Comparison of ENCODE assay signal across 8 cellular contexts in genomic region chr12:109714141-109714912, GRCh38. TPM values are rescaled to one million over a fixed set of nuclear protein-coding genes. Genes with fewer than 3 reads are reported as not detected.
DNase-seq lines count a peak whose midpoint lies in the region; ATAC-seq, FAIRE-seq and TF ChIP-seq lines count a peak whose summit lies in the region.

No MANE protein-coding gene starts in this region.

- H3K36me3 ChIP-seq in OCI-LY1 (ENCODE audit: insufficient read depth, low read length) = no peaks in the 10 kb centered on the region
- H3K36me3 ChIP-seq in osteoblast (ENCODE audit: insufficient read depth, low read length) = no peaks in the 10 kb centered on the region
- no peaks in the 10 kb centered on the region for H3K36me3 ChIP-seq in tibial nerve

- no peaks in the 10 kb centered on the region for H3K9me3 Mint-ChIP-seq in activated T-helper 2 cell treated with anti-CD3 and anti-CD28 coated beads, Interferon-gamma antibody, Interleukin-2, Interleukin-4, amounts not matched to agents 10 μg/mL and 5 μg/mL and 100 μg/mL, durations not matched to agents 14 hours and 24 hours and 36 hours

- no peaks in the 10 kb centered on the region for H3K9me2 ChIP-seq in OCI-LY1 (ENCODE audit: low read depth, low read length)

- ATAC-seq in A549 (peak; percentile 52 to 54), GM18505 (IDR thresholded peaks at IDR 0.05; ENCODE audit: unreplicated experiment) (peak; percentile 24), HG03196 (IDR thresholded peaks at IDR 0.05; ENCODE audit: unreplicated experiment) (peak; percentile 6), foreskin keratinocyte (peak; percentile 7)

- no peaks in the 10 kb centered on the region for H3K4me1 Mint-ChIP-seq in activated T-helper 2 cell treated with anti-CD3 and anti-CD28 coated beads, Interferon-gamma antibody, Interleukin-2, Interleukin-4, amounts not matched to agents 10 μg/mL and 5 μg/mL and 100 μg/mL, durations not matched to agents 14 hours and 24 hours and 36 hours (ENCODE audit: low read depth)

- no peaks in the 10 kb centered on the region for H3K9me3 ChIP-seq in A549
- H3K9me3 ChIP-seq in OCI-LY1 (ENCODE audit: low read length) = no peaks in the 10 kb centered on the region
- no peaks in the 10 kb centered on the region for H3K9me3 ChIP-seq in osteoblast (ENCODE audit: low read depth, low read length)
- no peaks in the 10 kb centered on the region for H3K9me3 ChIP-seq in tibial nerve

- WGBS in A549 (ENCODE audit: missing lambda C conversion rate) = 8% methylated on average over 29 of the region's 96 CpGs
- WGBS in tibial nerve, 2 donors = 16% methylated on average over 9 of the region's 96 CpGs; no CpG with 5 or more reads in 1 of the 2 donors

- H4K20me1 ChIP-seq in OCI-LY1 (ENCODE audit: insufficient read depth, low read length) (no peaks in the 10 kb centered on the region), osteoblast (ENCODE audit: insufficient read depth, low read length) (no peaks in the 10 kb centered on the region)

- H3K4me2 ChIP-seq in A549 = peak overlapping the region; percentile 81
- peak overlapping the region; percentile 61 for H3K4me2 ChIP-seq in OCI-LY1 (ENCODE audit: low read length)
- H3K4me2 ChIP-seq in osteoblast (ENCODE audit: insufficient read depth, low read length) = peak overlapping the region; percentile 67

- DNase-seq in A549 (ENCODE audit: low read depth in 1 of 2, low spot score in 1 of 2) = peak; percentile 72 to 78
- peak; percentile 39 for DNase-seq in activated T-helper 2 cell treated with anti-CD3 and anti-CD28 coated beads, Interferon-gamma antibody, Interleukin-2, Interleukin-4, amounts not matched to agents 10 μg/mL and 5 μg/mL and 100 μg/mL, durations not matched to agents 14 hours and 24 hours and 36 hours (ENCODE audit: low spot score)
- DNase-seq in foreskin keratinocyte = peak in 1 of 2 donors; percentile 10
- peak; percentile 96 for DNase-seq in osteoblast (ENCODE audit: insufficient read length, low spot score, missing footprints)
- peak in 1 of 2 donors; percentile 31 for DNase-seq in tibial nerve (ENCODE audit: low spot score in 2 of 2)

- H3K36me3 Mint-ChIP-seq in activated T-helper 2 cell treated with anti-CD3 and anti-CD28 coated beads, Interferon-gamma antibody, Interleukin-2, Interleukin-4, amounts not matched to agents 10 μg/mL and 5 μg/mL and 100 μg/mL, durations not matched to agents 14 hours and 24 hours and 36 hours (ENCODE audit: low read depth) = no peaks in the 10 kb centered on the region

- H3K27me3 Mint-ChIP-seq in activated T-helper 2 cell treated with anti-CD3 and anti-CD28 coated beads, Interferon-gamma antibody, Interleukin-2, Interleukin-4, amounts not matched to agents 10 μg/mL and 5 μg/mL and 100 μg/mL, durations not matched to agents 14 hours and 24 hours and 36 hours (ENCODE audit: low read depth) = peaks cover 50% of the 10 kb centered on the region

- H3K27ac Mint-ChIP-seq in activated T-helper 2 cell treated with anti-CD3 and anti-CD28 coated beads, Interferon-gamma antibody, Interleukin-2, Interleukin-4, amounts not matched to agents 10 μg/mL and 5 μg/mL and 100 μg/mL, durations not matched to agents 14 hours and 24 hours and 36 hours = no peak overlapping the region

- TF ChIP-seq EP300 in A549 (IDR thresholded peaks at IDR 0.05) (no peak), tibial nerve (IDR thresholded peaks at IDR 0.05) (no peak)

- H3K79me2 ChIP-seq in OCI-LY1 (ENCODE audit: insufficient read depth, low read length) (no peaks in the 10 kb centered on the region), osteoblast (ENCODE audit: insufficient read depth, low read length) (no peaks in the 10 kb centered on the region)

- H3K4me3 ChIP-seq in A549 (peak overlapping the region; percentile 52), OCI-LY1 (ENCODE audit: low read depth, low read length, poor library complexity, severe bottlenecking) (peak overlapping the region; percentile 62), osteoblast (ENCODE audit: insufficient read depth, low read length) (peak overlapping the region; percentile 70), tibial nerve (peak overlapping the region; percentile 49 to 77 (median 64))

- H3K27me3 ChIP-seq in OCI-LY1 (ENCODE audit: insufficient read depth, low read length) (no peaks in the 10 kb centered on the region), foreskin keratinocyte (peaks cover 82% of the 10 kb centered on the region), osteoblast (ENCODE audit: insufficient read depth, low read length) (peaks cover 51% of the 10 kb centered on the region), tibial nerve (peaks cover 0 to 58% of the 10 kb centered on the region in 2 donors)

- CTCF ChIA-PET in A549 (lab: Yijun Ruan, JAX) = interaction anchor here (0.8 to 5.2 kb wide), 17 partner anchors 9 to 139 kb away, joined by 3 to 42 read pairs (median 3); no protein-coding TSS in a partner anchor

- H3K27ac ChIP-seq in A549 = peak overlapping the region; percentile 47 to 86
- no peak overlapping the region for H3K27ac ChIP-seq in OCI-LY1 (ENCODE audit: low read depth, low read length, poor library complexity, severe bottlenecking)
- H3K27ac ChIP-seq in foreskin keratinocyte = no peak overlapping the region
- no peak overlapping the region for H3K27ac ChIP-seq in osteoblast (ENCODE audit: low read depth, low read length)
- peak overlapping the region; percentile 45 to 87 (median 72) for H3K27ac ChIP-seq in tibial nerve

- H2AFZ ChIP-seq in OCI-LY1 (ENCODE audit: low read length) (no peak overlapping the region), osteoblast (ENCODE audit: low read length) (peak overlapping the region; percentile 35)

- TF ChIP-seq RAD21 in A549 (conservative IDR thresholded peaks at IDR 0.05 in 1 of 2, IDR thresholded peaks at IDR 0.05 in 1 of 2) = peak in 1 of 2 experiments; percentile 42; a peak in 2 of 5 replicates

- peak; percentile 53 for TF ChIP-seq CTCF in A549 (IDR thresholded peaks at IDR 0.05)
- TF ChIP-seq CTCF in OCI-LY1 (IDR thresholded peaks at IDR 0.05; ENCODE audit: low read length) = 0 out of 2 replicates have a peak, but pooled peaks have one; percentile 5
- TF ChIP-seq CTCF in foreskin keratinocyte (conservative IDR thresholded peaks at IDR 0.05) = peak; percentile 38
- TF ChIP-seq CTCF in osteoblast (IDR thresholded peaks at IDR 0.05; ENCODE audit: extremely low read depth, low read depth, low read length) = no peak
- TF ChIP-seq CTCF in tibial nerve (IDR thresholded peaks at IDR 0.05) = peak in 4 of 5 experiments; percentile 25 to 53 (median 44)

- no peak for TF ChIP-seq POLR2A in A549 (IDR thresholded peaks at IDR 0.05; ENCODE audit: low read length)
- TF ChIP-seq POLR2A in GM18505 (IDR thresholded peaks at IDR 0.05; ENCODE audit: borderline replicate concordance, extremely low read depth, insufficient read depth, insufficient read length) = no peak
- no peak for TF ChIP-seq POLR2A in tibial nerve (IDR thresholded peaks at IDR 0.05)

- H3K4me3 Mint-ChIP-seq in activated T-helper 2 cell treated with anti-CD3 and anti-CD28 coated beads, Interferon-gamma antibody, Interleukin-2, Interleukin-4, amounts not matched to agents 10 μg/mL and 5 μg/mL and 100 μg/mL, durations not matched to agents 14 hours and 24 hours and 36 hours (ENCODE audit: low read depth) = peak overlapping the region; percentile 66

- intact Hi-C loops in activated T-helper 2 cell treated with anti-CD3 and anti-CD28 coated beads, Interferon-gamma antibody, Interleukin-2, Interleukin-4, amounts not matched to agents 10 μg/mL and 5 μg/mL and 100 μg/mL, durations not matched to agents 14 hours and 24 hours and 36 hours (cut with micrococcal nuclease) = loop anchor here (5.0 to 10.0 kb wide), 3 partner anchors 288 to 557 kb away; partner anchors contain the start of gene IFT81

- H3F3A ChIP-seq in OCI-LY1 (ENCODE audit: insufficient read depth, low read length) = no peaks in the 10 kb centered on the region

- FAIRE-seq in A549 (lab: Jason Lieb, UNC) = no peak

- peaks cover 24% of the 10 kb centered on the region for H3K4me1 ChIP-seq in A549
- H3K4me1 ChIP-seq in OCI-LY1 (ENCODE audit: insufficient read depth, low read length, severe bottlenecking) = peaks cover 2% of the 10 kb centered on the region
- H3K4me1 ChIP-seq in foreskin keratinocyte = no peaks in the 10 kb centered on the region
- H3K4me1 ChIP-seq in osteoblast (ENCODE audit: insufficient read depth, low read length) = no peaks in the 10 kb centered on the region
- H3K4me1 ChIP-seq in tibial nerve = peaks cover 0 to 56% (median 2%) of the 10 kb centered on the region in 4 donors

- POLR2A ChIA-PET in A549 (lab: Yijun Ruan, JAX) = interaction anchor here (0.6 to 1.5 kb wide), 5 partner anchors 18 to 195 kb away, joined by 3 to 7 read pairs (median 4); partner anchors contain the start of genes MMAB and MVK

- peak overlapping the region; percentile 46; the same call in 1 of the 2 replicates for H3K9ac ChIP-seq in OCI-LY1 (ENCODE audit: low read length)

TF ChIP-seq in A549, 52 proteins besides CTCF, POLR2A, EP300 and RAD21 (continues in another document):
- TF ChIP-seq PHF8 (IDR thresholded peaks at IDR 0.05; ENCODE audit: borderline replicate concordance, low read depth) (peak; percentile 24; the same call in 1 of the 2 replicates), SMC3 (IDR thresholded peaks at IDR 0.05) (peak; percentile 53), KDM1A (IDR thresholded peaks at IDR 0.05; ENCODE audit: low read depth) (no peak), JUN (IDR thresholded peaks at IDR 0.05) (peak in 1 of 2 experiments; percentile 7; a peak in 1 of 5 replicates), MAZ (IDR thresholded peaks at IDR 0.05; ENCODE audit: borderline replicate concordance, low read depth, low read length) (no peak)
- TF ChIP-seq, protein P1, sequence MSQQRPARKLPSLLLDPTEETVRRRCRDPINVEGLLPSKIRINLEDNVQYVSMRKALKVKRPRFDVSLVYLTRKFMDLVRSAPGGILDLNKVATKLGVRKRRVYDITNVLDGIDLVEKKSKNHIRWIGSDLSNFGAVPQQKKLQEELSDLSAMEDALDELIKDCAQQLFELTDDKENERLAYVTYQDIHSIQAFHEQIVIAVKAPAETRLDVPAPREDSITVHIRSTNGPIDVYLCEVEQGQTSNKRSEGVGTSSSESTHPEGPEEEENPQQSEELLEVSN (IDR thresholded peaks at IDR 0.05; ENCODE audit: borderline replicate concordance, low read depth) = peak; percentile 39; the same call in 1 of the 2 replicates

RNA-seq across cellular contexts. Expression of gene FAM222A, which starts 0.7 kb away (rescaled TPM):
- 0.97 and 0.98 TPM in 2 replicates for polyA plus RNA-seq in A549 (2011; rRNA removed)
- 3.2 and 6.2 TPM in 2 replicates for polyA plus RNA-seq in A549 (2012; cell fraction: cytosol; rRNA removed)
- polyA plus RNA-seq in A549 (2012; cell fraction: nucleus; rRNA removed) = 2.5 and 4.6 TPM in 2 replicates
- polyA plus RNA-seq in A549 (2017; fragmentation: RNase III; extraction: RNeasy Plus Mini Kit Qiagen cat#74134 plus additional on column Dnase treatment) = 3.0 to 3.3 TPM (median 3.2 TPM) in 3 replicates
- 1.2 and 1.5 TPM in 2 replicates for polyA minus RNA-seq in A549 (2011; rRNA and poly(A)+ RNA removed)
- total RNA-seq in activated T-helper 2 cell treated with anti-CD3 and anti-CD28 coated beads, Interferon-gamma antibody, Interleukin-2, Interleukin-4, amounts not matched to agents 10 μg/mL and 5 μg/mL and 100 μg/mL, durations not matched to agents 14 hours and 24 hours and 36 hours = 1.4 and 1.6 TPM in 2 replicates
- total RNA-seq in foreskin keratinocyte = 0.31 and 0.53 TPM in 2 replicates
- 0.37 and 0.39 TPM in 2 replicates for polyA plus RNA-seq in foreskin keratinocyte
- total RNA-seq in osteoblast = 0.29 and 0.36 TPM in 2 replicates
- total RNA-seq in tibial nerve = 1 to 10 TPM; 1.3 to 3.3 (median 1.9) TPM

Comparison
In these comparisons a context has a peak if more than half of its experiments do, and no peak if none do; other contexts are left out.
1. H3K27ac ChIP-seq: peak in A549 (2 of 2) and tibial nerve (4 of 4); none in OCI-LY1 (single experiment), foreskin keratinocyte (single experiment) and osteoblast (single experiment).
2. Peak in every context shown above with its lines, with median percentiles within 50 percentile points of each other: ATAC-seq, H3K4me2 ChIP-seq and H3K4me3 ChIP-seq.